Comparison of ENCODE assay signal across 6 cellular contexts in genomic region chr19:17243340-17243853, GRCh38. TPM values are rescaled to one million over a fixed set of nuclear protein-coding genes. Genes with fewer than 3 reads are reported as not detected.
DNase-seq lines count a peak whose midpoint lies in the region; ATAC-seq, FAIRE-seq and TF ChIP-seq lines count a peak whose summit lies in the region.

No MANE protein-coding gene starts in this region.

- no peak overlapping the region for H3K56ac ChIP-seq in H1 (replicated peaks; ENCODE audit: insufficient read length, low read depth, low read length)

- TF ChIP-seq RAD21 in H1 (IDR thresholded peaks at IDR 0.05 in 1 of 2, conservative IDR thresholded peaks at IDR 0.05 in 1 of 2; ENCODE audit: low read depth in 2 of 2, low read length in 2 of 2), result no peak

- peak overlapping the region; percentile 74 to 83 for H3K4me2 ChIP-seq in H1 (ENCODE audit: insufficient read depth in 1 of 2, low read depth in 2 of 2, low read length in 2 of 2)

- H3K79me1 ChIP-seq in H1 (ENCODE audit: low read depth, low read length), result peaks cover 12% of the 10 kb centered on the region

- 0 out of 2 replicates have a peak overlapping the region, but pooled peaks have one; percentile 18 for H2BK15ac ChIP-seq in H1 (ENCODE audit: low read length)

- POLR2A ChIA-PET in H1 (lab: Charles Lee; ENCODE audit: partially characterized antibody), result interaction anchor here (0.8 to 6.4 kb wide), 13 partner anchors 9 to 48 kb away, joined by 3 to 118 read pairs (median 5); partner anchors contain the start of genes ANKLE1, BABAM1, OCEL1 and USE1

- CTCF ChIA-PET in H1 (lab: Charles Lee; ENCODE audit: partially characterized antibody), result interaction anchor here (0.7 to 1.9 kb wide), 7 partner anchors 9 to 218 kb away, joined by 3 to 7 read pairs (median 3); partner anchors contain the start of genes ABHD8 and USE1

- intact Hi-C loops in prostate gland (cut with DNase I), result no loop called here

- no peaks in the 10 kb centered on the region for H3K27me3 ChIP-seq in HUES64 (ENCODE audit: insufficient read depth, low read length)
- H3K27me3 ChIP-seq in H1 (replicated peaks in 1 of 4; ENCODE audit: control insufficient read depth in 3 of 4, extremely low read depth in 1 of 4, insufficient read depth in 3 of 4, low read length in 3 of 4), result no peaks in the 10 kb centered on the region
- no peaks in the 10 kb centered on the region for H3K27me3 ChIP-seq in prostate gland (replicated peaks; ENCODE audit: insufficient read depth)

- no peak overlapping the region for H2BK20ac ChIP-seq in H1 (ENCODE audit: low read length)

- H3K23me2 ChIP-seq in H1 (ENCODE audit: low read depth, low read length), result peaks cover 2% of the 10 kb centered on the region; the same call in 1 of the 2 replicates

- TF ChIP-seq EP300 in H1 (IDR thresholded peaks at IDR 0.05; ENCODE audit: borderline replicate concordance in 1 of 2, low read depth in 2 of 2, low read length in 2 of 2), result no peak

- H3K4me1 ChIP-seq in HUES64 (ENCODE audit: insufficient read depth, low read length), result peaks cover 19% of the 10 kb centered on the region
- H3K4me1 ChIP-seq in H1 (replicated peaks in 1 of 4; ENCODE audit: control insufficient read depth in 3 of 4, insufficient read depth in 4 of 4, low read length in 3 of 4), result peaks cover 3 to 31% (median 22%) of the 10 kb centered on the region in 4 experiments
- H3K4me1 ChIP-seq in prostate gland (replicated peaks), result no peaks in the 10 kb centered on the region

- peak overlapping the region; percentile 74 for H3K4ac ChIP-seq in H1 (replicated peaks; ENCODE audit: insufficient read length, low read depth, low read length)

- H3K9me3 ChIP-seq in HUES64 (ENCODE audit: insufficient read depth, low read depth, low read length) (no peaks in the 10 kb centered on the region), H1 (ENCODE audit: insufficient read depth in 2 of 2, low read depth in 1 of 2, low read length in 1 of 2) (no peaks in the 10 kb centered on the region), prostate gland (no peaks in the 10 kb centered on the region)

- peak overlapping the region; percentile 80 for H4K8ac ChIP-seq in H1 (ENCODE audit: extremely low read depth, insufficient read depth, low read length)

- H3K18ac ChIP-seq in H1 (ENCODE audit: extremely low read depth, low read length), result peak overlapping the region; percentile 89; the same call in 1 of the 2 replicates

- H3K27ac ChIP-seq in HUES64 (ENCODE audit: low read depth, low read length) (peak overlapping the region; percentile 76; the same call in 1 of the 2 replicates), H1 (ENCODE audit: low read depth, low read length) (no peak overlapping the region), prostate gland (peak overlapping the region; percentile 73 to 74)

- WGBS in HUES64, result 31% methylated on average over 10 of the region's 10 CpGs
- 45% methylated on average over 10 of the region's 10 CpGs; no CpG with 5 or more reads in 1 of the 2 experiments for WGBS in H1 (ENCODE audit: extremely low coverage in 1 of 2, insufficient coverage in 1 of 2, insufficient read length in 1 of 2, insufficient replicate concordance in 2 of 2, low coverage in 1 of 2, low lambda C conversion rate in 2 of 2, missing lambda C conversion rate in 1 of 2), 2 experiments
- WGBS in prostate gland, result 18% methylated on average over 10 of the region's 10 CpGs

- DNase-seq in H1 (ENCODE audit: low read depth in 1 of 2, low spot score in 2 of 2) (no peak), prostate gland (ENCODE audit: low spot score) (no peak), NCI-H146 treated with DMSO at 0.1 percent for 48 hours (lab: John Stamatoyannopoulos, UW; ENCODE audit: unreplicated experiment) (no peak), SHP77 (lab: John Stamatoyannopoulos, UW) (no peak)

- H3K79me2 ChIP-seq in H1 (ENCODE audit: control insufficient read depth in 1 of 2, insufficient read depth in 2 of 2, low read length in 2 of 2), result peaks cover 26 to 52% of the 10 kb centered on the region in 2 experiments; a peak in 3 of 4 replicates

- FAIRE-seq in H1 (lab: Jason Lieb, UNC), result no peak

- H4K20me1 ChIP-seq in H1 (replicated peaks in 1 of 2; ENCODE audit: control insufficient read depth in 1 of 2, insufficient read depth in 2 of 2, low read length in 2 of 2), result peaks cover 13 to 15% of the 10 kb centered on the region in 2 experiments

- H2BK120ac ChIP-seq in H1 (replicated peaks; ENCODE audit: low read depth, low read length), result no peak overlapping the region

- peak overlapping the region; percentile 44 for H4K91ac ChIP-seq in H1 (replicated peaks; ENCODE audit: insufficient read length, low read length)

- H3K14ac ChIP-seq in H1 (ENCODE audit: insufficient read length), result no peak overlapping the region

- H2AK5ac ChIP-seq in H1 (ENCODE audit: low read depth, low read length), result peak overlapping the region; percentile 24; the same call in 1 of the 2 replicates

- H3K23ac ChIP-seq in H1 (ENCODE audit: insufficient read length), result no peak overlapping the region

- H2BK5ac ChIP-seq in H1 (ENCODE audit: low read depth, low read length), result peak overlapping the region; percentile 87; the same call in 1 of the 2 replicates

- H4K5ac ChIP-seq in H1 (ENCODE audit: insufficient read length, low read depth, low read length), result no peak overlapping the region

- H3K4me3 ChIP-seq in HUES64 (ENCODE audit: low read length) (peak overlapping the region; percentile 78), H1 (ENCODE audit: extremely low read depth in 1 of 4, insufficient read depth in 2 of 4, low read depth in 3 of 4, low read length in 4 of 4) (peak overlapping the region; percentile 68 to 83 (median 78)), prostate gland (peak overlapping the region; percentile 53 to 87)

- TF ChIP-seq CTCF in H1 (IDR thresholded peaks at IDR 0.05; ENCODE audit: control extremely low read depth in 1 of 3, insufficient read depth in 1 of 3, low read depth in 1 of 3, low read length in 3 of 3), result no peak
- TF ChIP-seq CTCF in prostate gland (IDR thresholded peaks at IDR 0.05), result no peak

- ATAC-seq in GM21737 (IDR thresholded peaks at IDR 0.05; ENCODE audit: unreplicated experiment), result no peak

- no peak overlapping the region for H2AFZ ChIP-seq in H1 (ENCODE audit: low read length)

- TF ChIP-seq POLR2A in H1 (IDR thresholded peaks at IDR 0.05; ENCODE audit: control extremely low read depth in 1 of 2, low read depth in 2 of 2, low read length in 2 of 2), result no peak
- no peak for TF ChIP-seq POLR2A in prostate gland (IDR thresholded peaks at IDR 0.05)

- H3K9ac ChIP-seq in HUES64 (ENCODE audit: low read depth, low read length), result peak overlapping the region; percentile 80
- peak overlapping the region in 3 of 4 experiments; percentile 49 to 62 (median 56); a peak in 4 of 7 replicates for H3K9ac ChIP-seq in H1 (replicated peaks in 1 of 4; ENCODE audit: extremely low read depth in 1 of 4, low read depth in 3 of 4, low read length in 3 of 4)

- H3K36me3 ChIP-seq in HUES64 (ENCODE audit: insufficient read depth, low read length) (peaks cover 20% of the 10 kb centered on the region), H1 (ENCODE audit: control insufficient read depth in 2 of 4, insufficient read depth in 4 of 4, low read length in 3 of 4) (peaks cover 0 to 8% (median 1%) of the 10 kb centered on the region in 4 experiments; a peak in 3 of 8 replicates), prostate gland (no peaks in the 10 kb centered on the region)

- no peak overlapping the region for H2BK12ac ChIP-seq in H1 (ENCODE audit: low read depth, low read length)

RNA-seq across cellular contexts. Expression of gene NR2F6, which starts 2.3 kb away (rescaled TPM):
- polyA plus RNA-seq in HUES64 (2013, experiment 1 of 2), result 64.1 TPM
- 61.0 TPM for polyA plus RNA-seq in HUES64 (2013, experiment 2 of 2)
- 114 and 121 TPM in 2 replicates for total RNA-seq in H1 (2021; fragmentation: NEBNext Ultra II Directional; extraction: Animal tissue kit (Norgen Biotek cat#: 25700))
- polyA plus RNA-seq in H1 (2011; rRNA removed), result 99.7 and 147 TPM in 2 replicates
- polyA plus RNA-seq in H1 (2011; cell fraction: cytosol; rRNA removed), result 99.1 TPM
- 109 TPM for polyA plus RNA-seq in H1 (2011; cell fraction: nucleus; rRNA removed)
- polyA plus RNA-seq in H1 (2012, experiment 1 of 2), result 37.1 to 70.0 TPM (median 67.4 TPM) in 4 replicates
- 49.4 TPM for polyA plus RNA-seq in H1 (2012, experiment 2 of 2)
- 80.9 TPM for polyA plus RNA-seq in H1 (2013, experiment 1 of 2)
- polyA plus RNA-seq in H1 (2013, experiment 2 of 2), result 80.6 TPM
- 13.6 and 23.1 TPM in 2 replicates for polyA minus RNA-seq in H1 (2011; rRNA and poly(A)+ RNA removed)
- 72.8 TPM for polyA minus RNA-seq in H1 (2011; cell fraction: cytosol; rRNA and poly(A)+ RNA removed)
- polyA minus RNA-seq in H1 (2011; cell fraction: nucleus; rRNA and poly(A)+ RNA removed), result 43.6 TPM
- 100 to 1,000 TPM in 1 of 2 donors, 10 to 100 TPM in 1; 91.7 to 108 TPM for total RNA-seq in prostate gland

RNA-seq across cellular contexts. Expression of gene OCEL1, which starts 17.4 kb away (rescaled TPM):
- 15.9 TPM for polyA plus RNA-seq in HUES64 (2013, experiment 1 of 2)
- polyA plus RNA-seq in HUES64 (2013, experiment 2 of 2), result 15.9 TPM
- 32.1 and 32.6 TPM in 2 replicates for total RNA-seq in H1 (2021; fragmentation: NEBNext Ultra II Directional; extraction: Animal tissue kit (Norgen Biotek cat#: 25700))
- 13.3 and 20.2 TPM in 2 replicates for polyA plus RNA-seq in H1 (2011; rRNA removed)
- polyA plus RNA-seq in H1 (2011; cell fraction: cytosol; rRNA removed), result 16.3 TPM
- polyA plus RNA-seq in H1 (2011; cell fraction: nucleus; rRNA removed), result 22.8 TPM
- 19.9 to 30.6 TPM (median 26.6 TPM) in 4 replicates for polyA plus RNA-seq in H1 (2012, experiment 1 of 2)
- 97.2 TPM for polyA plus RNA-seq in H1 (2012, experiment 2 of 2)
- polyA plus RNA-seq in H1 (2013, experiment 1 of 2), result 47.9 TPM
- 47.4 TPM for polyA plus RNA-seq in H1 (2013, experiment 2 of 2)
- polyA minus RNA-seq in H1 (2011; rRNA and poly(A)+ RNA removed), result 3.2 and 5.0 TPM in 2 replicates
- polyA minus RNA-seq in H1 (2011; cell fraction: cytosol; rRNA and poly(A)+ RNA removed), result 10.0 TPM
- polyA minus RNA-seq in H1 (2011; cell fraction: nucleus; rRNA and poly(A)+ RNA removed), result 10.5 TPM
- 10 to 100 TPM; 21.6 to 26.2 TPM for total RNA-seq in prostate gland

RNA-seq across cellular contexts. Expression of gene USHBP1, which starts 21.1 kb away (rescaled TPM):
- polyA plus RNA-seq in HUES64 (2013, experiment 1 of 2), result 2.3 TPM
- 3.8 TPM for polyA plus RNA-seq in HUES64 (2013, experiment 2 of 2)
- 6.5 and 7.5 TPM in 2 replicates for total RNA-seq in H1 (2021; fragmentation: NEBNext Ultra II Directional; extraction: Animal tissue kit (Norgen Biotek cat#: 25700))
- 5.0 and 5.7 TPM in 2 replicates for polyA plus RNA-seq in H1 (2011; rRNA removed)
- 7.1 TPM for polyA plus RNA-seq in H1 (2011; cell fraction: cytosol; rRNA removed)
- polyA plus RNA-seq in H1 (2011; cell fraction: nucleus; rRNA removed), result 20.9 TPM
- 3.0 to 7.7 TPM (median 6.3 TPM) in 4 replicates for polyA plus RNA-seq in H1 (2012, experiment 1 of 2)
- 4.8 TPM for polyA plus RNA-seq in H1 (2012, experiment 2 of 2)
- polyA plus RNA-seq in H1 (2013, experiment 1 of 2), result 4.7 TPM
- polyA plus RNA-seq in H1 (2013, experiment 2 of 2), result 3.2 TPM
- polyA minus RNA-seq in H1 (2011; rRNA and poly(A)+ RNA removed), result 3.2 and 4.3 TPM in 2 replicates
- 2.9 TPM for polyA minus RNA-seq in H1 (2011; cell fraction: cytosol; rRNA and poly(A)+ RNA removed)
- polyA minus RNA-seq in H1 (2011; cell fraction: nucleus; rRNA and poly(A)+ RNA removed), result 6.2 TPM
- 1 to 10 TPM; 3.5 to 8.4 TPM for total RNA-seq in prostate gland

RNA-seq across cellular contexts. Expression of gene BABAM1, which starts 23.8 kb away (rescaled TPM):
- polyA plus RNA-seq in HUES64 (2013, experiment 1 of 2), result 77.9 TPM
- polyA plus RNA-seq in HUES64 (2013, experiment 2 of 2), result 77.6 TPM
- 127 and 134 TPM in 2 replicates for total RNA-seq in H1 (2021; fragmentation: NEBNext Ultra II Directional; extraction: Animal tissue kit (Norgen Biotek cat#: 25700))
- 133 and 153 TPM in 2 replicates for polyA plus RNA-seq in H1 (2011; rRNA removed)
- polyA plus RNA-seq in H1 (2011; cell fraction: cytosol; rRNA removed), result 175 TPM
- 164 TPM for polyA plus RNA-seq in H1 (2011; cell fraction: nucleus; rRNA removed)
- 122 to 160 TPM (median 149 TPM) in 4 replicates for polyA plus RNA-seq in H1 (2012, experiment 1 of 2)
- 178 TPM for polyA plus RNA-seq in H1 (2012, experiment 2 of 2)
- 122 TPM for polyA plus RNA-seq in H1 (2013, experiment 1 of 2)
- 117 TPM for polyA plus RNA-seq in H1 (2013, experiment 2 of 2)
- 47.9 and 65.4 TPM in 2 replicates for polyA minus RNA-seq in H1 (2011; rRNA and poly(A)+ RNA removed)
- 44.4 TPM for polyA minus RNA-seq in H1 (2011; cell fraction: cytosol; rRNA and poly(A)+ RNA removed)
- 31.5 TPM for polyA minus RNA-seq in H1 (2011; cell fraction: nucleus; rRNA and poly(A)+ RNA removed)
- total RNA-seq in prostate gland, result 10 to 100 TPM; 80.0 to 81.6 TPM

RNA-seq across cellular contexts. Expression of gene USE1, which starts 28.2 kb away (rescaled TPM):
- 10.1 TPM for polyA plus RNA-seq in HUES64 (2013, experiment 1 of 2)
- 9.7 TPM for polyA plus RNA-seq in HUES64 (2013, experiment 2 of 2)
- 8.7 and 11.8 TPM in 2 replicates for total RNA-seq in H1 (2021; fragmentation: NEBNext Ultra II Directional; extraction: Animal tissue kit (Norgen Biotek cat#: 25700))
- 13.9 and 16.6 TPM in 2 replicates for polyA plus RNA-seq in H1 (2011; rRNA removed)
- polyA plus RNA-seq in H1 (2011; cell fraction: cytosol; rRNA removed), result 19.7 TPM
- polyA plus RNA-seq in H1 (2011; cell fraction: nucleus; rRNA removed), result 16.0 TPM
- 10.9 to 16.2 TPM (median 13.0 TPM) in 4 replicates for polyA plus RNA-seq in H1 (2012, experiment 1 of 2)
- polyA plus RNA-seq in H1 (2012, experiment 2 of 2), result 11.7 TPM
- 10.2 TPM for polyA plus RNA-seq in H1 (2013, experiment 1 of 2)
- polyA plus RNA-seq in H1 (2013, experiment 2 of 2), result 7.4 TPM
- 8.4 and 9.5 TPM in 2 replicates for polyA minus RNA-seq in H1 (2011; rRNA and poly(A)+ RNA removed)
- polyA minus RNA-seq in H1 (2011; cell fraction: cytosol; rRNA and poly(A)+ RNA removed), result 6.9 TPM
- 9.6 TPM for polyA minus RNA-seq in H1 (2011; cell fraction: nucleus; rRNA and poly(A)+ RNA removed)
- 10 to 100 TPM; 24.5 to 30.3 TPM for total RNA-seq in prostate gland
